In genomic region chr6:69584536-69584912, GRCh38 we compare ENCODE assay signal across 20 cellular contexts.
DNase-seq lines count a peak whose midpoint lies in the region; ATAC-seq, FAIRE-seq and TF ChIP-seq lines count a peak whose summit lies in the region.
"Had no signal": no experiment of that assay in that cellular context is flagged by ENCODE, and none has a peak within 500 bp of the region (broad histone marks: within the 10 kb centered on the region; RNA-seq: fewer than 3 reads in every experiment).

No MANE protein-coding gene starts in this region.

- DNase-seq in EL = peak; percentile 16
- DNase-seq in SJCRH30 = peak in 1 of 2 experiments; percentile 14
- peak; percentile 3 to 50 for DNase-seq in fibroblast of lung (ENCODE audit: low read depth in 2 of 2)
- no peak for DNase-seq in stimulated activated naive CD8-positive, alpha-beta T cell treated with anti-CD3 and anti-CD28 coated beads, Interleukin-15, Interleukin-2, amounts not matched to agents 100 U/mL and 50 U/mL, for 24 hours
- DNase-seq in cerebellar nuclear complex (lab: John Stamatoyannopoulos, UW) = no peak
- no peak for DNase-seq in NCI-H128 (lab: John Stamatoyannopoulos, UW; ENCODE audit: unreplicated experiment)
- DNase-seq in small intestine = no peak
- DNase-seq: activated CD4-positive, alpha-beta memory T cell treated with anti-CD3 and anti-CD28 coated beads, Interleukin-2, amount 10 ng/mL, durations not matched to agents 7 days and 5 days; activated T-cell treated with anti-CD3 and anti-CD28 coated beads, Interleukin-2, amount 50 U/mL, for 4 hours; gastrocnemius medialis; NCI-H1417 treated with DMSO at 0.1 percent for 48 hours; NCI-H774; Peyer's patch; right lobe of liver; stimulated activated CD4-positive, alpha-beta T cell treated with anti-CD3 and anti-CD28 coated beads, Interleukin-4, amount 100 ng/mL, for 4 hours; SW 1271; testis had no signal

- no peak for ATAC-seq in stimulated activated naive CD8-positive, alpha-beta T cell treated with anti-CD3 and anti-CD28 coated beads, Interleukin-15, Interleukin-2, amounts not matched to agents 100 U/mL and 50 U/mL, for 24 hours
- ATAC-seq: activated T-cell treated with anti-CD3 and anti-CD28 coated beads, Interleukin-2, amount 50 U/mL, for 4 hours; gastrocnemius medialis had no signal

- no peaks in the 10 kb centered on the region for H4K20me1 ChIP-seq in fibroblast of lung (ENCODE audit: control insufficient read depth, extremely low read depth, insufficient read depth, low read length)

- H3K9ac ChIP-seq in fibroblast of lung (ENCODE audit: insufficient read depth, low read length) = no peak overlapping the region

- no peak for TF ChIP-seq CTCF in fibroblast of lung (conservative IDR thresholded peaks at IDR 0.05 in 1 of 2, IDR thresholded peaks at IDR 0.05 in 1 of 2; ENCODE audit: low read depth in 1 of 2, low read length in 2 of 2)

- no peaks in the 10 kb centered on the region for H3K79me2 ChIP-seq in fibroblast of lung (ENCODE audit: control insufficient read depth, insufficient read depth, low read length)

- peak overlapping the region; percentile 43 for H3K4me3 ChIP-seq in SJCRH30
- no peak overlapping the region for H3K4me3 ChIP-seq in fibroblast of lung (replicated peaks in 1 of 4; ENCODE audit: control extremely low read depth in 1 of 4, insufficient read depth in 1 of 4, low read depth in 3 of 4, low read length in 4 of 4)
- no peak overlapping the region for H3K4me3 ChIP-seq in neuron (ENCODE audit: low read length)
- H3K4me3 ChIP-seq in small intestine (ENCODE audit: low read depth in 1 of 2, low read length in 2 of 2) = no peak overlapping the region
- H3K4me3 ChIP-seq: gastrocnemius medialis, lung, Peyer's patch, right lobe of liver, testis had no signal

- 52 to 65% (median 60%) methylated on average over 2 of the region's 2 CpGs for WGBS in small intestine, 3 donors

- no peak overlapping the region for H3K4me2 ChIP-seq in fibroblast of lung (ENCODE audit: extremely low read depth, insufficient read depth, low read length)

- H3K27me3 ChIP-seq in SJCRH30 (no peaks in the 10 kb centered on the region), fibroblast of lung (ENCODE audit: control insufficient read depth, insufficient read depth, low read length) (no peaks in the 10 kb centered on the region), neuron (ENCODE audit: insufficient read depth, low read length) (no peaks in the 10 kb centered on the region), small intestine (ENCODE audit: control insufficient read depth in 2 of 2, insufficient read depth in 2 of 2, low read length in 2 of 2) (no peaks in the 10 kb centered on the region)
- H3K27me3 ChIP-seq: gastrocnemius medialis, Peyer's patch, right lobe of liver, testis had no signal

- H3K36me3 ChIP-seq in SJCRH30 (no peaks in the 10 kb centered on the region), fibroblast of lung (ENCODE audit: control insufficient read depth, insufficient read depth, low read length) (no peaks in the 10 kb centered on the region), neuron (ENCODE audit: insufficient read depth, low read length) (no peaks in the 10 kb centered on the region), small intestine (ENCODE audit: control insufficient read depth in 2 of 2, insufficient read depth in 2 of 2, low read length in 2 of 2) (no peaks in the 10 kb centered on the region)
- H3K36me3 ChIP-seq: gastrocnemius medialis, Peyer's patch, right lobe of liver had no signal

- FAIRE-seq in small intestine (lab: Jason Lieb, UNC) = no peak

- H3K9me3 ChIP-seq in SJCRH30 (replicated peaks) = no peaks in the 10 kb centered on the region
- H3K9me3 ChIP-seq in fibroblast of lung (ENCODE audit: control insufficient read depth, insufficient read depth, low read depth, low read length) = no peaks in the 10 kb centered on the region
- H3K9me3 ChIP-seq in neuron (ENCODE audit: low read length) = no peaks in the 10 kb centered on the region
- no peaks in the 10 kb centered on the region for H3K9me3 ChIP-seq in small intestine (ENCODE audit: control insufficient read depth, low read depth)
- H3K9me3 ChIP-seq: gastrocnemius medialis, Peyer's patch, right lobe of liver, testis had no signal

- peak overlapping the region; percentile 97 for H3K27ac ChIP-seq in SJCRH30
- no peak overlapping the region for H3K27ac ChIP-seq in fibroblast of lung (ENCODE audit: insufficient read depth, low read length)
- no peak overlapping the region for H3K27ac ChIP-seq in small intestine (ENCODE audit: low read depth in 1 of 2, low read length in 1 of 2)
- H3K27ac ChIP-seq: gastrocnemius medialis, Peyer's patch, right lobe of liver, testis, VCaP had no signal

- peaks cover 27% of the 10 kb centered on the region for H3K4me1 ChIP-seq in SJCRH30
- no peaks in the 10 kb centered on the region for H3K4me1 ChIP-seq in fibroblast of lung (ENCODE audit: control insufficient read depth, extremely low read depth, insufficient read depth, low read length)
- peaks cover 17% of the 10 kb centered on the region for H3K4me1 ChIP-seq in neuron (ENCODE audit: insufficient read depth, low read length)
- no peaks in the 10 kb centered on the region for H3K4me1 ChIP-seq in small intestine (ENCODE audit: control insufficient read depth in 2 of 2, insufficient read depth in 1 of 2, low read depth in 1 of 2, low read length in 1 of 2)
- H3K4me1 ChIP-seq: gastrocnemius medialis, Peyer's patch, right lobe of liver, testis had no signal

- H2AFZ ChIP-seq in fibroblast of lung (ENCODE audit: low read length) (no peak overlapping the region), neuron (ENCODE audit: low read depth, low read length) (peak overlapping the region; percentile 75)

Comparison
In these comparisons a context has a peak if more than half of its experiments do, and no peak if none do; other contexts are left out.
1. DNase-seq: peak in EL (single experiment) and fibroblast of lung (2 of 2); none in stimulated activated naive CD8-positive, alpha-beta T cell treated with anti-CD3 and anti-CD28 coated beads, Interleukin-15, Interleukin-2, amounts not matched to agents 100 U/mL and 50 U/mL, for 24 hours (single experiment), cerebellar nuclear complex (0 of 2), NCI-H128 (single experiment) and small intestine (single experiment).